In genomic region chr18:6374935-6375529, GRCh38 we compare ENCODE assay signal across 25 cellular contexts. TPM values are rescaled to one million over a fixed set of nuclear protein-coding genes. Genes with fewer than 3 reads are reported as not detected.
DNase-seq lines count a peak whose midpoint lies in the region; ATAC-seq, FAIRE-seq and TF ChIP-seq lines count a peak whose summit lies in the region.
"Had no signal": no experiment of that assay in that cellular context is flagged by ENCODE, and none has a peak within 500 bp of the region (broad histone marks: within the 10 kb centered on the region; RNA-seq: fewer than 3 reads in every experiment).

No MANE protein-coding gene starts in this region.

- H2BK20ac ChIP-seq in H9 (ENCODE audit: low read depth, low read length, poor library complexity, severe bottlenecking) (no peak overlapping the region), H1 (ENCODE audit: low read length) (no peak overlapping the region)

- TF ChIP-seq POLR2A in H1 (IDR thresholded peaks at IDR 0.05; ENCODE audit: control extremely low read depth in 1 of 2, low read depth in 2 of 2, low read length in 2 of 2) (no peak), right lobe of liver (IDR thresholded peaks at IDR 0.05) (peak; percentile 30)

- H3K27ac Mint-ChIP-seq in H9, result peak overlapping the region in 2 of 3 experiments; percentile 45 to 53; a peak in 2 of 7 replicates
- H3K27ac Mint-ChIP-seq: CD4-positive, alpha-beta T cell; GM23338; IgD-negative memory B cell; T-cell had no signal

- H3K23ac ChIP-seq in H9 (ENCODE audit: insufficient read length, low read depth, low read length) (no peak overlapping the region), H1 (ENCODE audit: insufficient read length) (no peak overlapping the region)

- H3K9ac ChIP-seq in H9 (ENCODE audit: extremely low read depth, insufficient read length, low read length), result no peak overlapping the region
- H3K9ac ChIP-seq in H1 (replicated peaks in 1 of 4; ENCODE audit: extremely low read depth in 1 of 4, low read depth in 3 of 4, low read length in 3 of 4), result no peak overlapping the region
- H3K9ac ChIP-seq: BLaER1, KMS-11 had no signal

- H3K4me1 Mint-ChIP-seq in H9, result no peaks in the 10 kb centered on the region
- H3K4me1 Mint-ChIP-seq: IgD-negative memory B cell, T-cell had no signal

- H2BK12ac ChIP-seq in H9 (ENCODE audit: insufficient read length, low read depth, low read length) (no peak overlapping the region), H1 (ENCODE audit: low read depth, low read length) (0 out of 2 replicates have a peak overlapping the region, but pooled peaks have one; percentile 63)

- H3K4ac ChIP-seq in H9 (ENCODE audit: low read depth, low read length) (no peak overlapping the region), H1 (replicated peaks; ENCODE audit: insufficient read length, low read depth, low read length) (no peak overlapping the region)

- H3K9me3 ChIP-seq in H9 (ENCODE audit: control insufficient read depth, low read depth, low read length) (no peaks in the 10 kb centered on the region), H1 (ENCODE audit: insufficient read depth in 2 of 2, low read depth in 1 of 2, low read length in 1 of 2) (peaks cover 4 to 6% of the 10 kb centered on the region in 2 experiments; a peak in 3 of 4 replicates), right lobe of liver (no peaks in the 10 kb centered on the region), osteoblast (ENCODE audit: low read depth, low read length) (no peaks in the 10 kb centered on the region), A673 (ENCODE audit: low read depth, low read length, poor library complexity, severe bottlenecking) (peaks cover 19% of the 10 kb centered on the region)

- peaks cover 3 to 6% of the 10 kb centered on the region in 2 experiments; a peak in 3 of 5 replicates for H3K9me3 Mint-ChIP-seq in H9

- peak; percentile 19 for DNase-seq in COLO668 (lab: John Stamatoyannopoulos, UW; ENCODE audit: unreplicated experiment)
- no peak for DNase-seq in H9
- no peak for DNase-seq in H1 (ENCODE audit: low read depth in 1 of 2, low spot score in 2 of 2)
- DNase-seq in right lobe of liver, result peak; percentile 54 to 76 (median 66)
- DNase-seq in NCI-H1092 (lab: John Stamatoyannopoulos, UW), result no peak
- no peak for DNase-seq in NCI-H1048 (lab: John Stamatoyannopoulos, UW)
- DNase-seq in osteoblast (ENCODE audit: insufficient read length, low spot score, missing footprints), result no peak
- DNase-seq in A673 (ENCODE audit: low spot score), result no peak
- DNase-seq: CD4-positive, alpha-beta T cell; DND-41; MM.1S; NCI-H1417 treated with DMSO at 0.1 percent for 48 hours; NCI-H1694 treated with DMSO at 0.1 percent for 48 hours; NCI-H226; NCI-H524; Right ventricle myocardium superior; RPMI8226; T-cell had no signal

- H2AK5ac ChIP-seq in H9 (ENCODE audit: insufficient read length, low read length), result no peak overlapping the region
- H2AK5ac ChIP-seq in H1 (ENCODE audit: low read depth, low read length), result no peak overlapping the region

- 0 out of 2 replicates have a peak, but pooled peaks cover 2% of the 10 kb centered on the region for H3K27me3 Mint-ChIP-seq in H9 (ENCODE audit: low read depth)
- H3K27me3 Mint-ChIP-seq: CD4-positive, alpha-beta T cell; IgD-negative memory B cell; T-cell had no signal

- no peak for FAIRE-seq in H1 (lab: Jason Lieb, UNC)
- FAIRE-seq: GM12892 had no signal

- no peak overlapping the region for H3T11ph ChIP-seq in H9 (ENCODE audit: low read length)

- BruUV-seq in A673 (replicated peaks; lab: Mats Ljungman, UMichigan), result no TSS peak

- H3K36me3 Mint-ChIP-seq in H9 (ENCODE audit: insufficient read depth in 1 of 3, low read depth in 3 of 3), result peaks cover 0 to 10% (median 0%) of the 10 kb centered on the region in 3 experiments; a peak in 4 of 7 replicates
- H3K36me3 Mint-ChIP-seq: IgD-negative memory B cell, T-cell had no signal

- TF ChIP-seq RAD21 in H1 (IDR thresholded peaks at IDR 0.05 in 1 of 2, conservative IDR thresholded peaks at IDR 0.05 in 1 of 2; ENCODE audit: low read depth in 2 of 2, low read length in 2 of 2), result no peak

- no peak overlapping the region; a peak in 1 of 5 replicates for H3K4me3 Mint-ChIP-seq in H9
- H3K4me3 Mint-ChIP-seq: CD4-positive, alpha-beta T cell; GM23338; IgD-negative memory B cell; T-cell had no signal

- no peak overlapping the region for H4K5ac ChIP-seq in H9 (ENCODE audit: insufficient read length, low read depth, low read length)
- no peak overlapping the region for H4K5ac ChIP-seq in H1 (ENCODE audit: insufficient read length, low read depth, low read length)

- H3K4me1 ChIP-seq in H9 (ENCODE audit: insufficient read depth, low read length) (no peaks in the 10 kb centered on the region), H1 (replicated peaks in 1 of 4; ENCODE audit: control insufficient read depth in 3 of 4, insufficient read depth in 4 of 4, low read length in 3 of 4) (peaks cover 0 to 2% (median 0%) of the 10 kb centered on the region in 4 experiments; a peak in 1 of 7 replicates), right lobe of liver (peaks cover 0 to 52% (median 10%) of the 10 kb centered on the region in 4 donors), osteoblast (ENCODE audit: insufficient read depth, low read length) (no peaks in the 10 kb centered on the region), A673 (ENCODE audit: insufficient read depth, low read length, poor library complexity, severe bottlenecking) (no peaks in the 10 kb centered on the region)

- H3K56ac ChIP-seq in H9 (ENCODE audit: insufficient read length, low read depth, low read length) (no peak overlapping the region), H1 (replicated peaks; ENCODE audit: insufficient read length, low read depth, low read length) (no peak overlapping the region)

- no peak overlapping the region for H2BK15ac ChIP-seq in H9 (ENCODE audit: low read depth, low read length)
- no peak overlapping the region for H2BK15ac ChIP-seq in H1 (ENCODE audit: low read length)

- H2AFZ ChIP-seq in H9 (ENCODE audit: low read length) (no peak overlapping the region), H1 (ENCODE audit: low read length) (no peak overlapping the region), osteoblast (ENCODE audit: low read length) (no peak overlapping the region)
- H2AFZ ChIP-seq: GM23338 had no signal

- WGBS in H9 (ENCODE audit: extremely low coverage, insufficient read length, low lambda C conversion rate), result no CpG with 5 or more reads among the region's 14 CpGs
- 89% methylated on average over 14 of the region's 14 CpGs; no CpG with 5 or more reads in 1 of the 2 experiments for WGBS in H1 (ENCODE audit: extremely low coverage in 1 of 2, insufficient coverage in 1 of 2, insufficient read length in 1 of 2, insufficient replicate concordance in 2 of 2, low coverage in 1 of 2, low lambda C conversion rate in 2 of 2, missing lambda C conversion rate in 1 of 2), 2 experiments
- 49% methylated on average over 12 of the region's 14 CpGs for WGBS in right lobe of liver (ENCODE audit: insufficient coverage, low coverage, low lambda C conversion rate, missing lambda C conversion rate)

- H3K27ac ChIP-seq in H9 (ENCODE audit: insufficient read length, low read depth, low read length), result no peak overlapping the region
- H3K27ac ChIP-seq in H1 (ENCODE audit: low read depth, low read length), result no peak overlapping the region
- peak overlapping the region; percentile 30 to 85 (median 69) for H3K27ac ChIP-seq in right lobe of liver
- H3K27ac ChIP-seq in osteoblast (ENCODE audit: low read depth, low read length), result no peak overlapping the region
- H3K27ac ChIP-seq in A673 (ENCODE audit: low read depth, low read length, poor library complexity, severe bottlenecking), result no peak overlapping the region
- H3K27ac ChIP-seq: BLaER1, KMS-11 had no signal

- H3K14ac ChIP-seq in H9 (ENCODE audit: insufficient read depth, low read length), result no peak overlapping the region
- no peak overlapping the region for H3K14ac ChIP-seq in H1 (ENCODE audit: insufficient read length)

- no peaks in the 10 kb centered on the region for H3K27me3 ChIP-seq in H9 (ENCODE audit: insufficient read depth, low read length)
- no peaks in the 10 kb centered on the region for H3K27me3 ChIP-seq in H1 (replicated peaks in 1 of 4; ENCODE audit: control insufficient read depth in 3 of 4, extremely low read depth in 1 of 4, insufficient read depth in 3 of 4, low read length in 3 of 4)
- H3K27me3 ChIP-seq in right lobe of liver, result no peaks in the 10 kb centered on the region
- H3K27me3 ChIP-seq in osteoblast (ENCODE audit: insufficient read depth, low read length), result no peaks in the 10 kb centered on the region
- no peaks in the 10 kb centered on the region for H3K27me3 ChIP-seq in A673 (replicated peaks; ENCODE audit: insufficient read depth, low read depth, low read length, poor library complexity)
- H3K27me3 ChIP-seq: BLaER1 had no signal

- no peak overlapping the region for H3K4me3 ChIP-seq in H1 (ENCODE audit: extremely low read depth in 1 of 4, insufficient read depth in 2 of 4, low read depth in 3 of 4, low read length in 4 of 4)
- peak overlapping the region in 2 of 3 donors; percentile 5 to 16 for H3K4me3 ChIP-seq in right lobe of liver
- no peak overlapping the region for H3K4me3 ChIP-seq in osteoblast (ENCODE audit: insufficient read depth, low read length)
- H3K4me3 ChIP-seq in A673 (ENCODE audit: low read depth, low read length, poor library complexity, severe bottlenecking), result no peak overlapping the region
- H3K4me3 ChIP-seq: BLaER1, GM23338 had no signal

- H2BK5ac ChIP-seq in H9 (ENCODE audit: insufficient read length, low read length) (no peak overlapping the region), H1 (ENCODE audit: low read depth, low read length) (no peak overlapping the region)

- H2BK120ac ChIP-seq in H9 (ENCODE audit: low read depth, low read length, poor library complexity, severe bottlenecking) (no peak overlapping the region), H1 (replicated peaks; ENCODE audit: low read depth, low read length) (no peak overlapping the region)

- H3K23me2 ChIP-seq in H9 (ENCODE audit: insufficient read length, low read depth, low read length, poor library complexity, severe bottlenecking) (no peaks in the 10 kb centered on the region), H1 (ENCODE audit: low read depth, low read length) (no peaks in the 10 kb centered on the region)

- H4K91ac ChIP-seq in H9 (ENCODE audit: insufficient read length, low read depth, low read length) (no peak overlapping the region), H1 (replicated peaks; ENCODE audit: insufficient read length, low read length) (no peak overlapping the region)

- H4K8ac ChIP-seq in H9 (replicated peaks; ENCODE audit: insufficient read length, low read depth, low read length) (no peak overlapping the region), H1 (ENCODE audit: extremely low read depth, insufficient read depth, low read length) (peak overlapping the region; percentile 4; the same call in 1 of the 2 replicates)

- TF ChIP-seq EP300 in H1 (IDR thresholded peaks at IDR 0.05; ENCODE audit: borderline replicate concordance in 1 of 2, low read depth in 2 of 2, low read length in 2 of 2), result no peak

- CTCF ChIA-PET in H1 (lab: Charles Lee; ENCODE audit: partially characterized antibody) (interaction anchor here (0.7 to 1.7 kb wide), 2 partner anchors 8 to 27 kb away, joined by 4 to 5 read pairs; no protein-coding TSS in a partner anchor), A673 (lab: Charles Lee) (no interaction called here)

- H3K79me2 ChIP-seq in H9 (ENCODE audit: insufficient read depth, low read length), result no peaks in the 10 kb centered on the region
- H3K79me2 ChIP-seq in H1 (ENCODE audit: control insufficient read depth in 1 of 2, insufficient read depth in 2 of 2, low read length in 2 of 2), result no peaks in the 10 kb centered on the region
- no peaks in the 10 kb centered on the region for H3K79me2 ChIP-seq in osteoblast (ENCODE audit: insufficient read depth, low read length)

- H3K79me1 ChIP-seq in H9 (ENCODE audit: insufficient read depth, low read depth, low read length, poor library complexity, severe bottlenecking), result no peaks in the 10 kb centered on the region
- H3K79me1 ChIP-seq in H1 (ENCODE audit: low read depth, low read length), result no peaks in the 10 kb centered on the region

- POLR2A ChIA-PET in H1 (lab: Charles Lee; ENCODE audit: partially characterized antibody) (no interaction called here), A673 (lab: Charles Lee; ENCODE audit: low non-redundant PET) (no interaction called here)

- H3K4me2 ChIP-seq in H9 (ENCODE audit: insufficient read depth, insufficient read length, low read length) (no peak overlapping the region), H1 (ENCODE audit: insufficient read depth in 1 of 2, low read depth in 2 of 2, low read length in 2 of 2) (no peak overlapping the region), osteoblast (ENCODE audit: insufficient read depth, low read length) (no peak overlapping the region)
- H3K4me2 ChIP-seq: BLaER1, GM23338, KMS-11 had no signal

- peak; percentile 51 to 63 (median 54) for ATAC-seq in right lobe of liver
- ATAC-seq: GM23338, HCT116, T-cell had no signal

- H4K20me1 ChIP-seq in H9 (ENCODE audit: control insufficient read depth, insufficient read depth, insufficient read length), result no peaks in the 10 kb centered on the region
- no peaks in the 10 kb centered on the region for H4K20me1 ChIP-seq in H1 (replicated peaks in 1 of 2; ENCODE audit: control insufficient read depth in 1 of 2, insufficient read depth in 2 of 2, low read length in 2 of 2)
- H4K20me1 ChIP-seq in osteoblast (ENCODE audit: insufficient read depth, low read length), result no peaks in the 10 kb centered on the region

- H3K36me3 ChIP-seq in H1 (ENCODE audit: control insufficient read depth in 2 of 4, insufficient read depth in 4 of 4, low read length in 3 of 4) (no peaks in the 10 kb centered on the region), right lobe of liver (no peaks in the 10 kb centered on the region), osteoblast (ENCODE audit: insufficient read depth, low read length) (no peaks in the 10 kb centered on the region), A673 (ENCODE audit: insufficient read depth, low read length, poor library complexity, severe bottlenecking) (no peaks in the 10 kb centered on the region)
- H3K36me3 ChIP-seq: BLaER1 had no signal

- no peak overlapping the region for H3K18ac ChIP-seq in H9 (ENCODE audit: insufficient read length, low read depth, low read length)
- peak overlapping the region; percentile 79; the same call in 1 of the 2 replicates for H3K18ac ChIP-seq in H1 (ENCODE audit: extremely low read depth, low read length)

- no peak for TF ChIP-seq CTCF in H9 (conservative IDR thresholded peaks at IDR 0.05)
- TF ChIP-seq CTCF in H1 (IDR thresholded peaks at IDR 0.05; ENCODE audit: control extremely low read depth in 1 of 3, insufficient read depth in 1 of 3, low read depth in 1 of 3, low read length in 3 of 3), result no peak
- TF ChIP-seq CTCF in right lobe of liver (IDR thresholded peaks at IDR 0.05), result peak in 2 of 4 donors; percentile 24 to 45
- TF ChIP-seq CTCF in osteoblast (IDR thresholded peaks at IDR 0.05; ENCODE audit: extremely low read depth, low read depth, low read length), result no peak
- no peak for TF ChIP-seq CTCF in A673 (conservative IDR thresholded peaks at IDR 0.05; ENCODE audit: low read depth, low read length)

- intact Hi-C loops in right lobe of liver (cut with DNase I), result no loop called here
- intact Hi-C loops in A673 (cut with micrococcal nuclease; ENCODE audit: unreplicated experiment), result no loop called here

RNA-seq across cellular contexts. Expression of gene L3MBTL4, which starts 39.7 kb away (rescaled TPM):
- total RNA-seq in H9 (2021), result 1.9 and 2.0 TPM in 2 replicates
- total RNA-seq in H1 (2021; fragmentation: NEBNext Ultra II Directional; extraction: Animal tissue kit (Norgen Biotek cat#: 25700)), result 2.1 and 2.4 TPM in 2 replicates
- polyA plus RNA-seq in H1 (2011; rRNA removed), result 0.67 and 1.0 TPM in 2 replicates
- 0.84 TPM for polyA plus RNA-seq in H1 (2011; cell fraction: cytosol; rRNA removed)
- 1.7 TPM for polyA plus RNA-seq in H1 (2011; cell fraction: nucleus; rRNA removed)
- polyA plus RNA-seq in H1 (2012, experiment 1 of 2), result 1.1 to 2.1 TPM (median 1.4 TPM) in 4 replicates
- polyA plus RNA-seq in H1 (2012, experiment 2 of 2), result 0.13 TPM
- 0.59 TPM for polyA plus RNA-seq in H1 (2013, experiment 1 of 2)
- 0.53 TPM for polyA plus RNA-seq in H1 (2013, experiment 2 of 2)
- polyA minus RNA-seq in H1 (2011; rRNA and poly(A)+ RNA removed), result 1.6 and 5.5 TPM in 2 replicates
- 0.29 TPM for polyA minus RNA-seq in H1 (2011; cell fraction: cytosol; rRNA and poly(A)+ RNA removed)
- polyA minus RNA-seq in H1 (2011; cell fraction: nucleus; rRNA and poly(A)+ RNA removed), result 9.4 TPM
- 10 to 100 TPM in 4 of 6 experiments, 1 to 10 TPM in 2; 8.2 to 16.0 (median 11.3) TPM for total RNA-seq in right lobe of liver
- 0.36 and 0.88 TPM in 2 replicates for total RNA-seq in osteoblast
- not detected in 2 replicates for total RNA-seq in A673 (2021)
- total RNA-seq: A172 had no signal

Comparison
In these comparisons a context has a peak if more than half of its experiments do, and no peak if none do; other contexts are left out.
1. DNase-seq: peak in COLO668 (single experiment) and right lobe of liver (3 of 3); none in H9 (single experiment), H1 (0 of 2), NCI-H1092 (single experiment), NCI-H1048 (single experiment), osteoblast (single experiment) and A673 (single experiment).
2. H3K27ac ChIP-seq: peak in right lobe of liver (3 of 3); none in H9 (single experiment), H1 (single experiment), osteoblast (single experiment) and A673 (single experiment).
3. H3K4me3 ChIP-seq: peak in right lobe of liver (2 of 3); none in H1 (0 of 4), osteoblast (single experiment) and A673 (single experiment).